Comparison of ENCODE assay signal across 8 cellular contexts in genomic region chr11:3454844-3455243, GRCh38.
DNase-seq lines count a peak whose midpoint lies in the region; ATAC-seq, FAIRE-seq and TF ChIP-seq lines count a peak whose summit lies in the region.
"Not testable (repeated sequence)": the region's sequence is repeated elsewhere in the genome, so short reads cannot be mapped to it uniquely, and the experiment has no call there.

No MANE protein-coding gene starts in this region.

- H3K4me2 ChIP-seq in IMR-90 (ENCODE audit: low read depth, low read length) = not testable (repeated sequence)
- peak overlapping the region; percentile 51 for H3K4me2 ChIP-seq in mammary epithelial cell (ENCODE audit: insufficient read depth, low read depth, low read length)

- BruUV-seq in IMR-90 (replicated peaks; lab: Mats Ljungman, UMichigan); Panc1 (replicated peaks; lab: Mats Ljungman, UMichigan); mammary epithelial cell (replicated peaks; lab: Mats Ljungman, UMichigan): not testable (repeated sequence)

- not testable (repeated sequence) for H3K9ac ChIP-seq in IMR-90 (ENCODE audit: low read depth, low read length); mammary epithelial cell (ENCODE audit: insufficient read depth, low read length)

- not testable (repeated sequence) for H2BK20ac ChIP-seq in IMR-90 (ENCODE audit: low read depth, low read length)

- H3K14ac ChIP-seq in IMR-90 (replicated peaks; ENCODE audit: low read depth, low read length) = not testable (repeated sequence)

- CTCF ChIA-PET in CD4-positive, alpha-beta memory T cell (lab: Charles Lee; ENCODE audit: partially characterized antibody); IMR-90 (lab: Yijun Ruan, JAX); Panc1 (lab: Charles Lee); activated CD8-positive, alpha-beta T cell treated with anti-CD3 and anti-CD28 coated beads for 36 hours (lab: Charles Lee); mammary epithelial cell (lab: Charles Lee; ENCODE audit: low non-redundant PET): not testable (repeated sequence)

- not testable (repeated sequence) for H3K36me3 Mint-ChIP-seq in CD4-positive, alpha-beta memory T cell; activated CD8-positive, alpha-beta T cell treated with anti-CD3 and anti-CD28 coated beads for 36 hours (ENCODE audit: low read depth)

- not testable (repeated sequence) for H3K56ac ChIP-seq in IMR-90 (ENCODE audit: extremely low read depth, insufficient read depth, low read length)

- H3K9me3 Mint-ChIP-seq in CD4-positive, alpha-beta memory T cell; activated CD8-positive, alpha-beta T cell treated with anti-CD3 and anti-CD28 coated beads for 36 hours: not testable (repeated sequence)

- not testable (repeated sequence) for H3K23ac ChIP-seq in IMR-90 (ENCODE audit: low read depth, low read length)

- H3K4me3 ChIP-seq in CD4-positive, alpha-beta memory T cell (ENCODE audit: low read length in 2 of 2); IMR-90 (ENCODE audit: insufficient read depth, low read depth, low read length); mammary epithelial cell (replicated peaks in 1 of 3; ENCODE audit: insufficient read depth in 1 of 3, low read depth in 2 of 3, low read length in 3 of 3); right atrium auricular region; pancreas: not testable (repeated sequence)
- 0 out of 4 replicates have a peak overlapping the region, but pooled peaks of 1 of the 2 experiments have one; percentile 7 for H3K4me3 ChIP-seq in Panc1 (ENCODE audit: low read depth in 2 of 2, low read length in 2 of 2)

- H3K4ac ChIP-seq in IMR-90 (ENCODE audit: low read depth, low read length) = not testable (repeated sequence)

- H3K4me1 ChIP-seq in CD4-positive, alpha-beta memory T cell (ENCODE audit: insufficient read depth, low read length); IMR-90 (ENCODE audit: control insufficient read depth, insufficient read depth, low read length); Panc1 (ENCODE audit: control insufficient read depth, insufficient read depth, low read length); mammary epithelial cell (ENCODE audit: insufficient read depth, low read length); right atrium auricular region; pancreas: not testable (repeated sequence)

- intact Hi-C loops in CD4-positive, alpha-beta memory T cell (cut with micrococcal nuclease) = loop anchor here (1.0 to 2.0 kb wide), 2 partner anchors 32 to 126 kb away; no protein-coding TSS in a partner anchor
- intact Hi-C loops in IMR-90 (cut with micrococcal nuclease) (loop anchor here (1.0 to 10.0 kb wide), 2 partner anchors 154 to 400 kb away; partner anchors contain the start of gene STIM1), Panc1 (cut with micrococcal nuclease; ENCODE audit: unreplicated experiment) (loop anchor here (2.0 kb wide), 1 partner anchor 154 kb away; no protein-coding TSS in a partner anchor), mammary epithelial cell (cut with micrococcal nuclease) (loop anchor here (2.0 to 10.0 kb wide), 2 partner anchors 154 to 620 kb away; no protein-coding TSS in a partner anchor)
- intact Hi-C loops in activated CD8-positive, alpha-beta T cell treated with anti-CD3 and anti-CD28 coated beads for 36 hours (cut with micrococcal nuclease); pancreas (cut with DNase I): not testable (repeated sequence)

- peak overlapping the region in 2 of 7 donors; percentile 18 to 37 for H3K27ac Mint-ChIP-seq in CD4-positive, alpha-beta memory T cell
- H3K27ac Mint-ChIP-seq in activated CD8-positive, alpha-beta T cell treated with anti-CD3 and anti-CD28 coated beads for 36 hours = not testable (repeated sequence)

- in situ Hi-C loops in IMR-90 (cut with MboI; ENCODE audit: low sequenced_read_pairs); Panc1 (cut with HindIII; ENCODE audit: low pct_unique_long_range_greater_than_20kb, low sequenced_read_pairs); mammary epithelial cell (cut with MboI; ENCODE audit: low sequenced_read_pairs in 2 of 2): not testable (repeated sequence)

- POLR2A ChIA-PET in CD4-positive, alpha-beta memory T cell (lab: Charles Lee; ENCODE audit: partially characterized antibody); IMR-90 (lab: Charles Lee; ENCODE audit: unreplicated experiment); Panc1 (lab: Charles Lee); activated CD8-positive, alpha-beta T cell treated with anti-CD3 and anti-CD28 coated beads for 36 hours (lab: Charles Lee): not testable (repeated sequence)

- not testable (repeated sequence) for H3K27me3 ChIP-seq in CD4-positive, alpha-beta memory T cell (ENCODE audit: insufficient read depth, low read length); IMR-90 (ENCODE audit: control insufficient read depth, insufficient read depth, low read length); Panc1 (ENCODE audit: control insufficient read depth, insufficient read depth, low read length); mammary epithelial cell (ENCODE audit: insufficient read depth, low read length); right atrium auricular region; pancreas

- H2BK15ac ChIP-seq in IMR-90 (ENCODE audit: low read depth, low read length) = not testable (repeated sequence)

- not testable (repeated sequence) for H4K20me1 ChIP-seq in IMR-90 (ENCODE audit: insufficient read depth, low read length); mammary epithelial cell (ENCODE audit: insufficient read depth, low read length)

- H3K27ac ChIP-seq in CD4-positive, alpha-beta memory T cell (ENCODE audit: low read depth, low read length); IMR-90 (ENCODE audit: insufficient read depth, low read length); Panc1 (ENCODE audit: low read length); mammary epithelial cell (ENCODE audit: insufficient read depth, low read depth, low read length); right atrium auricular region; pancreas: not testable (repeated sequence)

- H2AK9ac ChIP-seq in IMR-90 (replicated peaks; ENCODE audit: low read depth, low read length, poor library complexity) = not testable (repeated sequence)

- peak; percentile 56 for TF ChIP-seq CTCF in IMR-90 (conservative IDR thresholded peaks at IDR 0.05; ENCODE audit: low read depth, low read length)
- TF ChIP-seq CTCF in Panc1 (IDR thresholded peaks at IDR 0.05) = peak; percentile 98
- peak; percentile 77 for TF ChIP-seq CTCF in activated CD8-positive, alpha-beta T cell treated with anti-CD3 and anti-CD28 coated beads for 36 hours (IDR thresholded peaks at IDR 0.05)
- peak; percentile 35 to 54 for TF ChIP-seq CTCF in mammary epithelial cell (conservative IDR thresholded peaks at IDR 0.05 in 1 of 2, IDR thresholded peaks at IDR 0.05 in 1 of 2; ENCODE audit: extremely low read depth in 1 of 2, insufficient read depth in 1 of 2, low read depth in 1 of 2, low read length in 2 of 2)
- peak; percentile 60 to 81 for TF ChIP-seq CTCF in right atrium auricular region (IDR thresholded peaks at IDR 0.05)
- peak; percentile 72 to 85 (median 78) for TF ChIP-seq CTCF in pancreas (IDR thresholded peaks at IDR 0.05)

- H4K5ac ChIP-seq in IMR-90 (ENCODE audit: low read depth, low read length) = not testable (repeated sequence)

- not testable (repeated sequence) for H3K79me1 ChIP-seq in IMR-90 (ENCODE audit: low read depth in 1 of 2, low read length in 2 of 2)

- H2BK5ac ChIP-seq in IMR-90 (ENCODE audit: low read depth, low read length, poor library complexity, severe bottlenecking) = not testable (repeated sequence)

- no CpG with 5 or more reads among the region's 16 CpGs for WGBS in IMR-90 (ENCODE audit: extremely low coverage in 2 of 2, insufficient read length in 1 of 2), 2 experiments
- 3% methylated on average over 12 of the region's 16 CpGs for WGBS in mammary epithelial cell (ENCODE audit: low coverage, missing lambda C conversion rate)
- WGBS in pancreas, 2 donors = 0 to 1% methylated on average over 16 of the region's 16 CpGs

- not testable (repeated sequence) for H3K79me2 ChIP-seq in mammary epithelial cell (ENCODE audit: insufficient read depth, low read length)

- not testable (repeated sequence) for FAIRE-seq in pancreas (lab: Jason Lieb, UNC)

- H3K9me3 ChIP-seq in CD4-positive, alpha-beta memory T cell (ENCODE audit: control insufficient read depth in 1 of 2, low read length in 2 of 2); IMR-90 (ENCODE audit: control insufficient read depth, insufficient read depth, low read length); Panc1 (ENCODE audit: control insufficient read depth, insufficient read depth, low read depth, low read length); mammary epithelial cell (replicated peaks; ENCODE audit: insufficient read depth, low read length); right atrium auricular region; pancreas: not testable (repeated sequence)

- peak overlapping the region; percentile 30 to 80 (median 65) for H3K4me3 Mint-ChIP-seq in CD4-positive, alpha-beta memory T cell
- H3K4me3 Mint-ChIP-seq in activated CD8-positive, alpha-beta T cell treated with anti-CD3 and anti-CD28 coated beads for 36 hours = peak overlapping the region; percentile 37

- H2AK5ac ChIP-seq in IMR-90 (ENCODE audit: low read depth, low read length) = not testable (repeated sequence)

- not testable (repeated sequence) for ATAC-seq in IMR-90 (ENCODE audit: low read depth); activated CD8-positive, alpha-beta T cell treated with anti-CD3 and anti-CD28 coated beads for 36 hours; pancreas
- ATAC-seq in Panc1 = 0 out of 2 replicates have a peak, but pooled peaks have one; percentile 58

- dilution Hi-C loops in IMR-90 (cut with HindIII; ENCODE audit: low sequenced_read_pairs, unreplicated experiment); mammary epithelial cell (cut with HindIII; ENCODE audit: low sequenced_read_pairs): not testable (repeated sequence)

- H3K18ac ChIP-seq in IMR-90 (ENCODE audit: low read depth, low read length) = not testable (repeated sequence)

- not testable (repeated sequence) for TF ChIP-seq POLR2A in IMR-90 (IDR thresholded peaks at IDR 0.05; ENCODE audit: low read depth, low read length)

- DNase-seq in CD4-positive, alpha-beta memory T cell = peak; percentile 47 to 64 (median 58)
- DNase-seq in IMR-90 = peak; percentile 61
- peak; percentile 57 for DNase-seq in Panc1 (ENCODE audit: low read depth, low spot score)
- DNase-seq in activated CD8-positive, alpha-beta T cell treated with anti-CD3 and anti-CD28 coated beads for 36 hours = peak; percentile 69
- DNase-seq in mammary epithelial cell = peak; percentile 56
- peak; percentile 80 for DNase-seq in right atrium auricular region (ENCODE audit: low spot score)
- peak; percentile 49 to 74 (median 58) for DNase-seq in pancreas
- DNase-seq in stimulated activated CD8-positive, alpha-beta memory T cell treated with anti-CD3 and anti-CD28 coated beads, Interleukin-4, amount 100 ng/mL, for 24 hours (ENCODE audit: low read depth) = peak; percentile 1

- TF ChIP-seq RAD21 in IMR-90 (IDR thresholded peaks at IDR 0.05; ENCODE audit: low read length) = peak; percentile 59

- not testable (repeated sequence) for H3K36me3 ChIP-seq in CD4-positive, alpha-beta memory T cell (ENCODE audit: insufficient read depth, low read length); IMR-90 (ENCODE audit: control insufficient read depth, insufficient read depth, low read length); Panc1 (ENCODE audit: control insufficient read depth, insufficient read depth, low read length); mammary epithelial cell (ENCODE audit: insufficient read depth, low read length); right atrium auricular region; pancreas

- H2BK120ac ChIP-seq in IMR-90 (ENCODE audit: low read depth, low read length) = not testable (repeated sequence)

- H3K4me1 Mint-ChIP-seq in CD4-positive, alpha-beta memory T cell = peaks cover 10 to 13% (median 12%) of the 10 kb centered on the region in 4 donors
- H3K4me1 Mint-ChIP-seq in activated CD8-positive, alpha-beta T cell treated with anti-CD3 and anti-CD28 coated beads for 36 hours (ENCODE audit: low read depth) = not testable (repeated sequence)

- not testable (repeated sequence) for H3K27me3 Mint-ChIP-seq in CD4-positive, alpha-beta memory T cell
- H3K27me3 Mint-ChIP-seq in activated CD8-positive, alpha-beta T cell treated with anti-CD3 and anti-CD28 coated beads for 36 hours = peaks cover 20% of the 10 kb centered on the region

- not testable (repeated sequence) for H4K8ac ChIP-seq in IMR-90 (ENCODE audit: low read depth in 2 of 2, low read length in 2 of 2)

- H2AFZ ChIP-seq in IMR-90 (replicated peaks; ENCODE audit: low read length, poor library complexity) = not testable (repeated sequence)
- H2AFZ ChIP-seq in mammary epithelial cell (ENCODE audit: low read depth, low read length) = peak overlapping the region; percentile 48

- H3K9me1 ChIP-seq in IMR-90 (ENCODE audit: insufficient read depth, low read length) = not testable (repeated sequence)

- not testable (repeated sequence) for H4K91ac ChIP-seq in IMR-90 (ENCODE audit: insufficient read depth, low read depth, low read length)

Comparison
In these comparisons a context has a peak if more than half of its experiments do, and no peak if none do; other contexts are left out.
1. DNase-seq: peak in every context shown above with its lines; median percentile 80 in right atrium auricular region; 69 in activated CD8-positive, alpha-beta T cell treated with anti-CD3 and anti-CD28 coated beads for 36 hours; 61 in IMR-90; 58 in pancreas; 58 in CD4-positive, alpha-beta memory T cell; 57 in Panc1; 56 in mammary epithelial cell; 1 in stimulated activated CD8-positive, alpha-beta memory T cell treated with anti-CD3 and anti-CD28 coated beads, Interleukin-4, amount 100 ng/mL, for 24 hours.
2. CTCF ChIP-seq: peak in every context shown above with its lines; median percentile 98 in Panc1; 78 in pancreas; 77 in activated CD8-positive, alpha-beta T cell treated with anti-CD3 and anti-CD28 coated beads for 36 hours; 70 in right atrium auricular region; 56 in IMR-90; 44 in mammary epithelial cell.